In genomic region chr1:111270781-111271463, GRCh38 we compare ENCODE assay signal across 15 cellular contexts. TPM values are rescaled to one million over a fixed set of nuclear protein-coding genes. Genes with fewer than 3 reads are reported as not detected.
DNase-seq lines count a peak whose midpoint lies in the region; ATAC-seq, FAIRE-seq and TF ChIP-seq lines count a peak whose summit lies in the region.
"Had no signal": no experiment of that assay in that cellular context is flagged by ENCODE, and none has a peak within 500 bp of the region (broad histone marks: within the 10 kb centered on the region; RNA-seq: fewer than 3 reads in every experiment).

No MANE protein-coding gene starts in this region.

- no peaks in the 10 kb centered on the region for H3K36me3 ChIP-seq in CD8-positive, alpha-beta T cell (ENCODE audit: insufficient read depth, low read length)
- H3K36me3 ChIP-seq in Caco-2 (ENCODE audit: control insufficient read depth, insufficient read depth, low read length) = no peaks in the 10 kb centered on the region

- no peak overlapping the region for H3K27ac Mint-ChIP-seq in CD8-positive, alpha-beta T cell
- H3K27ac Mint-ChIP-seq in chondrocyte (ENCODE audit: unreplicated experiment) (no peak overlapping the region), Caco-2 (ENCODE audit: unreplicated experiment) (no peak overlapping the region)
- H3K27ac Mint-ChIP-seq in naive thymus-derived CD8-positive, alpha-beta T cell = peak overlapping the region in 3 of 10 donors; percentile 35 to 65 (median 53)
- H3K27ac Mint-ChIP-seq: T-helper 2 cell treated with Interferon-gamma antibody and Interleukin-4, amounts not matched to agents 5 μg/mL and 100 μg/mL, for 36 hours had no signal

- peaks cover 15% of the 10 kb centered on the region for H3K27me3 Mint-ChIP-seq in CD8-positive, alpha-beta T cell (ENCODE audit: low read depth)
- H3K27me3 Mint-ChIP-seq in chondrocyte (ENCODE audit: low read depth) (peaks cover 8% of the 10 kb centered on the region), Caco-2 (ENCODE audit: insufficient read depth, unreplicated experiment) (no peaks in the 10 kb centered on the region)
- peaks cover 10 to 39% (median 18%) of the 10 kb centered on the region in 5 donors for H3K27me3 Mint-ChIP-seq in naive thymus-derived CD8-positive, alpha-beta T cell

- H3K9me3 ChIP-seq in CD8-positive, alpha-beta T cell (ENCODE audit: low read length) = no peaks in the 10 kb centered on the region
- no peaks in the 10 kb centered on the region for H3K9me3 ChIP-seq in Caco-2

- peaks cover 13% of the 10 kb centered on the region for H3K4me1 Mint-ChIP-seq in CD8-positive, alpha-beta T cell (ENCODE audit: low read depth)
- H3K4me1 Mint-ChIP-seq in chondrocyte (ENCODE audit: low read depth) = no peaks in the 10 kb centered on the region
- H3K4me1 Mint-ChIP-seq in naive thymus-derived CD8-positive, alpha-beta T cell = peaks cover 8 to 18% (median 11%) of the 10 kb centered on the region in 4 donors
- H3K4me1 Mint-ChIP-seq in Caco-2 (ENCODE audit: low read depth, unreplicated experiment) = no peaks in the 10 kb centered on the region

- DNase-seq in CD8-positive, alpha-beta T cell = peak in 2 of 7 experiments; percentile 6 to 14
- DNase-seq in GM12892 (ENCODE audit: insufficient read length) (peak; percentile 5), chondrocyte (ENCODE audit: low spot score) (peak; percentile 91), DMS153 treated with DMSO at 0.1 percent for 48 hours (lab: John Stamatoyannopoulos, UW; ENCODE audit: unreplicated experiment) (no peak), SKM-1 treated with dmso at 0.1 percent for 144 hours (lab: John Stamatoyannopoulos, UW; ENCODE audit: unreplicated experiment) (no peak), NCI-H1436 (lab: John Stamatoyannopoulos, UW) (no peak), Caco-2 (no peak)
- peak in 2 of 10 donors; percentile 14 for DNase-seq in naive thymus-derived CD8-positive, alpha-beta T cell
- DNase-seq: GF-D8, islet precursor cell, NCI-H1092 treated with DMSO at 0.1 percent for 48 hours, NCI-H446 treated with DMSO at 0.1 percent for 48 hours had no signal

- CTCF ChIA-PET in CD8-positive, alpha-beta T cell (lab: Charles Lee) = interaction anchor here (1.0 to 1.5 kb wide), 3 partner anchors 14 to 237 kb away, joined by 3 to 5 read pairs (median 3); no protein-coding TSS in a partner anchor
- CTCF ChIA-PET in Caco-2 (lab: Charles Lee) = no interaction called here

- H3K27me3 ChIP-seq in CD8-positive, alpha-beta T cell (ENCODE audit: insufficient read depth, low read length) = no peaks in the 10 kb centered on the region
- no peaks in the 10 kb centered on the region for H3K27me3 ChIP-seq in Caco-2 (replicated peaks; ENCODE audit: control insufficient read depth, insufficient read depth, low read length)

- H3K4me3 Mint-ChIP-seq in CD8-positive, alpha-beta T cell = peak overlapping the region; percentile 76
- no peak overlapping the region for H3K4me3 Mint-ChIP-seq in chondrocyte (ENCODE audit: unreplicated experiment)
- H3K4me3 Mint-ChIP-seq in naive thymus-derived CD8-positive, alpha-beta T cell = peak overlapping the region; percentile 71 to 87 (median 79)
- no peak overlapping the region for H3K4me3 Mint-ChIP-seq in Caco-2 (ENCODE audit: unreplicated experiment)
- H3K4me3 Mint-ChIP-seq: T-helper 2 cell treated with Interferon-gamma antibody and Interleukin-4, amounts not matched to agents 5 μg/mL and 100 μg/mL, for 36 hours had no signal

- H3K36me3 Mint-ChIP-seq in CD8-positive, alpha-beta T cell = no peaks in the 10 kb centered on the region
- H3K36me3 Mint-ChIP-seq in chondrocyte (ENCODE audit: low read depth) (no peaks in the 10 kb centered on the region), Caco-2 (ENCODE audit: insufficient read depth, unreplicated experiment) (no peaks in the 10 kb centered on the region)
- H3K36me3 Mint-ChIP-seq in naive thymus-derived CD8-positive, alpha-beta T cell = peaks cover 0 to 8% (median 7%) of the 10 kb centered on the region in 3 donors

- BruUV-seq in Caco-2 (replicated peaks; lab: Mats Ljungman, UMichigan) = no TSS peak

- no peak for TF ChIP-seq CTCF in CD8-positive, alpha-beta T cell (IDR thresholded peaks at IDR 0.05)
- TF ChIP-seq CTCF in chondrocyte (IDR thresholded peaks at IDR 0.05) (no peak), Caco-2 (IDR thresholded peaks at IDR 0.05; ENCODE audit: insufficient read depth in 1 of 2, low read depth in 1 of 2, low read length in 1 of 2, severe bottlenecking in 1 of 2, unreplicated experiment in 1 of 2) (no peak)

- peaks cover 7% of the 10 kb centered on the region for H3K4me1 ChIP-seq in CD8-positive, alpha-beta T cell (ENCODE audit: insufficient read depth, low read length)
- H3K4me1 ChIP-seq in Caco-2 = no peaks in the 10 kb centered on the region

- intact Hi-C loops in CD8-positive, alpha-beta T cell (cut with DNase I, micrococcal nuclease) = loop anchor here in 1 of 2 experiments (5.0 kb wide), 1 partner anchor 44 kb away; the partner anchor contains the start of gene CHI3L2
- intact Hi-C loops in Caco-2 (cut with micrococcal nuclease; ENCODE audit: unreplicated experiment) = no loop called here

- H3K4me3 ChIP-seq in CD8-positive, alpha-beta T cell (ENCODE audit: low read depth, low read length) = peak overlapping the region; percentile 42
- H3K4me3 ChIP-seq in Caco-2 (ENCODE audit: low read depth, low read length) = no peak overlapping the region

- ATAC-seq in CD8-positive, alpha-beta T cell = peak; percentile 34
- ATAC-seq in naive thymus-derived CD8-positive, alpha-beta T cell = peak; percentile 54 to 76

- H3K27ac ChIP-seq in CD8-positive, alpha-beta T cell (ENCODE audit: low read depth, low read length) = no peak overlapping the region
- H3K27ac ChIP-seq: C4-2B had no signal

- TF ChIP-seq POLR2A in GM12892 (IDR thresholded peaks at IDR 0.05; ENCODE audit: low read depth, low read length) = no peak

- peaks cover 2% of the 10 kb centered on the region for H3K9me3 Mint-ChIP-seq in CD8-positive, alpha-beta T cell
- H3K9me3 Mint-ChIP-seq in chondrocyte (ENCODE audit: low read depth) (peaks cover 2% of the 10 kb centered on the region), Caco-2 (ENCODE audit: unreplicated experiment) (peaks cover 3% of the 10 kb centered on the region)
- peaks cover 0 to 10% (median 3%) of the 10 kb centered on the region in 9 donors for H3K9me3 Mint-ChIP-seq in naive thymus-derived CD8-positive, alpha-beta T cell
- H3K9me3 Mint-ChIP-seq: T-helper 2 cell treated with Interferon-gamma antibody and Interleukin-4, amounts not matched to agents 5 μg/mL and 100 μg/mL, for 36 hours had no signal

- POLR2A ChIA-PET in CD8-positive, alpha-beta T cell (lab: Charles Lee) = interaction anchor here (1.2 kb wide), 1 partner anchor 75 kb away, joined by 3 read pairs; no protein-coding TSS in a partner anchor
- POLR2A ChIA-PET in naive thymus-derived CD8-positive, alpha-beta T cell (lab: Charles Lee) = interaction anchor here (1.0 kb wide), 1 partner anchor 75 kb away, joined by 4 read pairs; no protein-coding TSS in a partner anchor
- POLR2A ChIA-PET in Caco-2 (lab: Charles Lee) = no interaction called here

- FAIRE-seq in GM12892 (lab: Jason Lieb, UNC) = no peak

RNA-seq across cellular contexts. Expression of gene CHIA, which starts 19.7 kb away (rescaled TPM):
- total RNA-seq in CD8-positive, alpha-beta T cell = not detected
- polyA plus RNA-seq in GM12892 (2012; ENCODE audit: missing spikeins) = not detected
- total RNA-seq in chondrocyte (not detected in 3 replicates), Caco-2 (2022) (not detected in 2 replicates)
- not detected for total RNA-seq in naive thymus-derived CD8-positive, alpha-beta T cell
- not detected for polyA plus RNA-seq in naive thymus-derived CD8-positive, alpha-beta T cell
- total RNA-seq: dermis microvascular lymphatic vessel endothelial cell had no signal

RNA-seq across cellular contexts. Expression of gene CHI3L2, which starts 43.4 kb away (rescaled TPM):
- 1 to 10 TPM; 7.1 to 8.7 TPM for total RNA-seq in CD8-positive, alpha-beta T cell
- 2.4 TPM for polyA plus RNA-seq in GM12892 (2012; ENCODE audit: missing spikeins)
- total RNA-seq in chondrocyte (not detected in 3 replicates), Caco-2 (2022) (not detected in 2 replicates)
- total RNA-seq in naive thymus-derived CD8-positive, alpha-beta T cell = 1 to 10 TPM; 5.7 to 6.5 TPM
- polyA plus RNA-seq in naive thymus-derived CD8-positive, alpha-beta T cell = 10 to 100 TPM; 45.4 to 69.0 (median 48.6) TPM
- total RNA-seq: dermis microvascular lymphatic vessel endothelial cell had no signal

Comparison
In these comparisons a context has a peak if more than half of its experiments do, and no peak if none do; other contexts are left out.
1. DNase-seq: peak in GM12892 (single experiment) and chondrocyte (single experiment); none in DMS153 treated with DMSO at 0.1 percent for 48 hours (single experiment), SKM-1 treated with dmso at 0.1 percent for 144 hours (single experiment), NCI-H1436 (single experiment) and Caco-2 (0 of 2).
2. H3K4me3 Mint-ChIP-seq: peak in CD8-positive, alpha-beta T cell (single experiment) and naive thymus-derived CD8-positive, alpha-beta T cell (10 of 10); none in chondrocyte (single experiment) and Caco-2 (single experiment).